ENCODE assay signal across 14 cellular contexts in the genomic region with DNA sequence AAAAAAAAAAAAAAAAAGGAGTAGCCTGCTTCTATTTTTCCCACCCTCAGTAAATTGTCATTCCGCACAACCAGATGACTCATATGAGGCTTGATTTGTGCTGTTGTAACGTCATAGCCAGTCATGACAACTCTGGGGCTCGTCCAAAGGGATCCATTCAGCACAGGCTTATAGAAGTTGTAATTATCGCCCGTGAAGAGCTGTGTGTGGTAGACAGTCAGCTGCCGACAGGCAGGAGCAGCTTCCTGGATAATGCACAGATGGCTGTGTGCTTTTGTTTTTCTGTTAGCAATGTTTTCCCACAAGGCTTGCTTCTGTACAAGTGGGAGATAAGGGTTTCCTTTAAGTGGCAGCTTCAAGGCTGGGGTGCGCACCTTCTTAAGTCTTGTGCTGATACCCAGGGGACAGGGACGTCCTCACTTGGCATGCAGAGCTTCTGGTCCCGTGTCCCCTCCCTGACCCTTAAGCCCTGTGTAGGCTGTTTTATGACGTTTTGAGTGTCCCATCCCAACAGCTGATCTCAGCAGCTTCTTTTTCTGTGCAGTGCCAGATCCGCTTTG. TPM values are rescaled to one million over a fixed set of nuclear protein-coding genes. Genes with fewer than 3 reads are reported as not detected.
DNase-seq lines count a peak whose midpoint lies in the region; ATAC-seq and TF ChIP-seq lines count a peak whose summit lies in the region.
"Had no signal": no experiment of that assay in that cellular context is flagged by ENCODE, and none has a peak within 500 bp of the region (broad histone marks: within the 10 kb centered on the region; RNA-seq: fewer than 3 reads in every experiment).

No MANE protein-coding gene starts in this region.

- no peak overlapping the region for H3K4me3 ChIP-seq in A673 (ENCODE audit: low read depth, low read length, poor library complexity, severe bottlenecking)
- peak overlapping the region; percentile 16; the same call in 1 of the 2 replicates for H3K4me3 ChIP-seq in SJCRH30
- H3K4me3 ChIP-seq in thyroid gland (replicated peaks in 1 of 3), result no peak overlapping the region

- intact Hi-C loops in A673 (cut with micrococcal nuclease; ENCODE audit: unreplicated experiment) (no loop called here), thyroid gland (cut with DNase I) (no loop called here)

- peaks cover 25% of the 10 kb centered on the region for H3K4me1 Mint-ChIP-seq in glutamatergic neuron (ENCODE audit: low read depth, unreplicated experiment)
- H3K4me1 Mint-ChIP-seq: WTC11 had no signal

- DNase-seq in A673 (ENCODE audit: low spot score), result peak; percentile 56
- DNase-seq in M059J (ENCODE audit: low read depth), result peak; percentile 73
- DNase-seq in SJCRH30, result peak; percentile 51 to 71
- peak; percentile 46 for DNase-seq in glutamatergic neuron
- no peak for DNase-seq in NOMO-1 treated with DMSO at 0.1 percent for 48 hours (lab: John Stamatoyannopoulos, UW; ENCODE audit: unreplicated experiment)
- DNase-seq in thyroid gland, result no peak
- DNase-seq in NCI-H1930 (lab: John Stamatoyannopoulos, UW), result no peak
- DNase-seq: mesendoderm, NCI-H526 had no signal

- TF ChIP-seq POLR2A in thyroid gland (IDR thresholded peaks at IDR 0.05), result no peak

- H3K9me3 ChIP-seq in A673 (ENCODE audit: low read depth, low read length, poor library complexity, severe bottlenecking) (no peaks in the 10 kb centered on the region), SJCRH30 (replicated peaks) (no peaks in the 10 kb centered on the region), thyroid gland (no peaks in the 10 kb centered on the region)

- BruUV-seq in A673 (replicated peaks; lab: Mats Ljungman, UMichigan), result no TSS peak

- H3K27me3 ChIP-seq in A673 (replicated peaks; ENCODE audit: insufficient read depth, low read depth, low read length, poor library complexity) (no peaks in the 10 kb centered on the region), SJCRH30 (no peaks in the 10 kb centered on the region), thyroid gland (no peaks in the 10 kb centered on the region)

- peaks cover 4% of the 10 kb centered on the region for H3K27me3 Mint-ChIP-seq in glutamatergic neuron (ENCODE audit: unreplicated experiment)
- H3K27me3 Mint-ChIP-seq: activated naive CD8-positive, alpha-beta T cell had no signal

- H3K27ac Mint-ChIP-seq in glutamatergic neuron (ENCODE audit: unreplicated experiment), result peak overlapping the region; percentile 98
- H3K27ac Mint-ChIP-seq: activated naive CD8-positive, alpha-beta T cell; WTC11 had no signal

- WGBS in thyroid gland, 2 donors, result 70 to 83% methylated on average over 11 of the region's 11 CpGs

- TF ChIP-seq CTCF in A673 (conservative IDR thresholded peaks at IDR 0.05; ENCODE audit: low read depth, low read length), result no peak
- no peak for TF ChIP-seq CTCF in glutamatergic neuron (IDR thresholded peaks at IDR 0.05; ENCODE audit: partially characterized antibody, unreplicated experiment)
- no peak for TF ChIP-seq CTCF in thyroid gland (IDR thresholded peaks at IDR 0.05)

- H3K4me1 ChIP-seq in A673 (ENCODE audit: insufficient read depth, low read length, poor library complexity, severe bottlenecking), result no peaks in the 10 kb centered on the region
- H3K4me1 ChIP-seq in SJCRH30, result no peaks in the 10 kb centered on the region
- no peaks in the 10 kb centered on the region for H3K4me1 ChIP-seq in thyroid gland

- H3K4me3 Mint-ChIP-seq in glutamatergic neuron (ENCODE audit: unreplicated experiment), result peak overlapping the region; percentile 76
- H3K4me3 Mint-ChIP-seq: activated naive CD8-positive, alpha-beta T cell; WTC11 had no signal

- no peak for ATAC-seq in HG02870 (IDR thresholded peaks at IDR 0.05; ENCODE audit: unreplicated experiment)
- ATAC-seq: sciatic nerve, WTC11 had no signal

- H3K36me3 Mint-ChIP-seq in glutamatergic neuron (ENCODE audit: unreplicated experiment), result peaks cover 4% of the 10 kb centered on the region
- H3K36me3 Mint-ChIP-seq: WTC11 had no signal

- H3K27ac ChIP-seq in A673 (ENCODE audit: low read depth, low read length, poor library complexity, severe bottlenecking), result no peak overlapping the region
- peak overlapping the region; percentile 27 for H3K27ac ChIP-seq in SJCRH30
- H3K27ac ChIP-seq in thyroid gland, result no peak overlapping the region

- peaks cover 9% of the 10 kb centered on the region for H3K9me3 Mint-ChIP-seq in glutamatergic neuron (ENCODE audit: unreplicated experiment)
- H3K9me3 Mint-ChIP-seq: WTC11 had no signal

- CTCF ChIA-PET in A673 (lab: Charles Lee), result no interaction called here

- H3K36me3 ChIP-seq in A673 (ENCODE audit: insufficient read depth, low read length, poor library complexity, severe bottlenecking) (no peaks in the 10 kb centered on the region), SJCRH30 (no peaks in the 10 kb centered on the region), thyroid gland (no peaks in the 10 kb centered on the region)

- POLR2A ChIA-PET in A673 (lab: Charles Lee; ENCODE audit: low non-redundant PET), result no interaction called here

RNA-seq across cellular contexts. Expression of gene SNX29, which starts 26.0 kb away (rescaled TPM):
- total RNA-seq in A673 (2021) (10.1 and 14.3 TPM in 2 replicates), glutamatergic neuron (ENCODE audit: unreplicated experiment) (59.3 TPM), thyroid gland (10 to 100 TPM; 20.8 to 51.1 (median 31.5) TPM)
- total RNA-seq in M059J (2014; rRNA removed; shearing (Covaris generic)), result 9.6 and 10.0 TPM in 2 replicates
- 2.4 and 3.4 TPM in 2 replicates for total RNA-seq in SJCRH30 (2014; rRNA removed; shearing (Covaris generic))

RNA-seq across cellular contexts. Expression of gene TNFRSF17, which starts 37.5 kb away (rescaled TPM):
- total RNA-seq in A673 (2021) (not detected in 2 replicates), glutamatergic neuron (ENCODE audit: unreplicated experiment) (not detected), thyroid gland (under 1 TPM in 1 of 4 donors, not detected in 3; 0.67 TPM)
- 0.52 TPM in 1 of 2 replicates, not detected in the other for total RNA-seq in M059J (2014; rRNA removed; shearing (Covaris generic))
- total RNA-seq in SJCRH30 (2014; rRNA removed; shearing (Covaris generic)), result not detected in 2 replicates
- total RNA-seq: endothelial cell of umbilical vein, sciatic nerve, WTC11 had no signal

Comparison
In these comparisons a context has a peak if more than half of its experiments do, and no peak if none do; other contexts are left out.
1. DNase-seq: peak in A673 (single experiment), M059J (single experiment), SJCRH30 (2 of 2) and glutamatergic neuron (single experiment); none in NOMO-1 treated with DMSO at 0.1 percent for 48 hours (single experiment), thyroid gland (0 of 2) and NCI-H1930 (0 of 2).